In genomic region chr11:61586792-61587430, GRCh38 we compare ENCODE assay signal across 11 cellular contexts. TPM values are rescaled to one million over a fixed set of nuclear protein-coding genes. Genes with fewer than 3 reads are reported as not detected.
DNase-seq lines count a peak whose midpoint lies in the region; TF ChIP-seq lines count a peak whose summit lies in the region.
"Had no signal": no experiment of that assay in that cellular context is flagged by ENCODE, and none has a peak within 500 bp of the region (broad histone marks: within the 10 kb centered on the region; RNA-seq: fewer than 3 reads in every experiment).

No MANE protein-coding gene starts in this region.

- H3K36me3 ChIP-seq in CD4-positive, alpha-beta memory T cell (ENCODE audit: insufficient read depth, low read length): no peaks in the 10 kb centered on the region
- H3K36me3 ChIP-seq in HUES64 (ENCODE audit: insufficient read depth, low read length): no peaks in the 10 kb centered on the region
- no peaks in the 10 kb centered on the region for H3K36me3 ChIP-seq in endocrine pancreas (ENCODE audit: control insufficient read depth, insufficient read depth, low read length)
- no peaks in the 10 kb centered on the region for H3K36me3 ChIP-seq in sigmoid colon
- H3K36me3 ChIP-seq in transverse colon: no peaks in the 10 kb centered on the region

- H3K36me3 Mint-ChIP-seq in CD4-positive, alpha-beta memory T cell: no peaks in the 10 kb centered on the region
- H3K36me3 Mint-ChIP-seq: activated CD8-positive, alpha-beta memory T cell treated with anti-CD3 and anti-CD28 coated beads, Interleukin-2, amount 10 ng/mL, durations not matched to agents 7 days and 5 days had no signal

- no peak overlapping the region for H3K4me3 ChIP-seq in CD4-positive, alpha-beta memory T cell (ENCODE audit: low read length in 2 of 2)
- H3K4me3 ChIP-seq in HUES64 (ENCODE audit: low read length) (peak overlapping the region; percentile 57), endocrine pancreas (ENCODE audit: control insufficient read depth, insufficient read depth, low read length) (no peak overlapping the region), sigmoid colon (peak overlapping the region in 3 of 4 donors; percentile 47 to 50 (median 48)), transverse colon (no peak overlapping the region)

- TF ChIP-seq CTCF in sigmoid colon (IDR thresholded peaks at IDR 0.05): no peak
- no peak for TF ChIP-seq CTCF in transverse colon (IDR thresholded peaks at IDR 0.05)

- H3K27me3 ChIP-seq in CD4-positive, alpha-beta memory T cell (ENCODE audit: insufficient read depth, low read length): peaks cover 7% of the 10 kb centered on the region
- peaks cover 42% of the 10 kb centered on the region for H3K27me3 ChIP-seq in HUES64 (ENCODE audit: insufficient read depth, low read length)
- H3K27me3 ChIP-seq in endocrine pancreas (ENCODE audit: control insufficient read depth, insufficient read depth, low read length): no peaks in the 10 kb centered on the region
- peaks cover 0 to 13% (median 0%) of the 10 kb centered on the region in 3 donors for H3K27me3 ChIP-seq in sigmoid colon
- H3K27me3 ChIP-seq in transverse colon: peaks cover 40% of the 10 kb centered on the region

- in situ Hi-C loops in transverse colon (cut with MboI; ENCODE audit: low pct_ligation_motif_present in 1 of 4, low pct_unique_long_range_greater_than_20kb in 1 of 4, low sequenced_read_pairs in 3 of 4): no loop called here

- intact Hi-C loops in CD4-positive, alpha-beta memory T cell (cut with micrococcal nuclease): no loop called here
- intact Hi-C loops in sigmoid colon (cut with DNase I): no loop called here
- intact Hi-C loops in transverse colon (cut with DNase I; ENCODE audit: low total_unique reads): loop anchor here (5.0 kb wide), 1 partner anchor 140 kb away; no protein-coding TSS in a partner anchor

- no peaks in the 10 kb centered on the region for H3K9me3 ChIP-seq in CD4-positive, alpha-beta memory T cell (ENCODE audit: control insufficient read depth in 1 of 2, low read length in 2 of 2)
- H3K9me3 ChIP-seq in HUES64 (ENCODE audit: insufficient read depth, low read depth, low read length) (no peaks in the 10 kb centered on the region), endocrine pancreas (ENCODE audit: control insufficient read depth, low read length) (no peaks in the 10 kb centered on the region), sigmoid colon (no peaks in the 10 kb centered on the region), transverse colon (no peaks in the 10 kb centered on the region)

- H3K9ac ChIP-seq in HUES64 (ENCODE audit: low read depth, low read length) (peak overlapping the region; percentile 7; the same call in 1 of the 2 replicates), endocrine pancreas (ENCODE audit: control insufficient read depth, insufficient read depth, low read length) (peak overlapping the region; percentile 2)

- peak overlapping the region in 6 of 8 donors; percentile 9 to 67 (median 33) for H3K4me3 Mint-ChIP-seq in CD4-positive, alpha-beta memory T cell
- H3K4me3 Mint-ChIP-seq: activated CD8-positive, alpha-beta memory T cell treated with anti-CD3 and anti-CD28 coated beads, Interleukin-2, amount 10 ng/mL, durations not matched to agents 7 days and 5 days had no signal

- H3K27me3 Mint-ChIP-seq in CD4-positive, alpha-beta memory T cell: peaks cover 31 to 33% of the 10 kb centered on the region in 2 donors

- peaks cover 14% of the 10 kb centered on the region for H3K4me1 ChIP-seq in CD4-positive, alpha-beta memory T cell (ENCODE audit: insufficient read depth, low read length)
- H3K4me1 ChIP-seq in HUES64 (ENCODE audit: insufficient read depth, low read length): peaks cover 11% of the 10 kb centered on the region
- H3K4me1 ChIP-seq in endocrine pancreas (ENCODE audit: control insufficient read depth, insufficient read depth, low read length): no peaks in the 10 kb centered on the region
- H3K4me1 ChIP-seq in sigmoid colon: peaks cover 0 to 21% (median 20%) of the 10 kb centered on the region in 4 donors
- peaks cover 4 to 22% (median 15%) of the 10 kb centered on the region in 4 donors for H3K4me1 ChIP-seq in transverse colon

- no peak overlapping the region for H3K27ac ChIP-seq in CD4-positive, alpha-beta memory T cell (ENCODE audit: low read depth, low read length)
- H3K27ac ChIP-seq in HUES64 (ENCODE audit: low read depth, low read length) (peak overlapping the region; percentile 65; the same call in 1 of the 2 replicates), sigmoid colon (peak overlapping the region in 3 of 4 donors; percentile 39 to 62 (median 42)), transverse colon (peak overlapping the region in 2 of 4 donors; percentile 34 to 56)

- peaks cover 0 to 4% (median 0%) of the 10 kb centered on the region in 8 donors for H3K9me3 Mint-ChIP-seq in CD4-positive, alpha-beta memory T cell

- peaks cover 9 to 25% (median 17%) of the 10 kb centered on the region in 4 donors for H3K4me1 Mint-ChIP-seq in CD4-positive, alpha-beta memory T cell

- POLR2A ChIA-PET in CD4-positive, alpha-beta memory T cell (lab: Charles Lee; ENCODE audit: partially characterized antibody): no interaction called here

- 27% methylated on average over 13 of the region's 13 CpGs for WGBS in HUES64
- WGBS in sigmoid colon, 2 donors: 58 to 62% methylated on average over 13 of the region's 13 CpGs
- WGBS in transverse colon (ENCODE audit: low coverage in 1 of 2), 2 donors: 58% methylated on average over 12 of the region's 13 CpGs; no CpG with 5 or more reads in 1 of the 2 donors

- no peak for TF ChIP-seq POLR2A in sigmoid colon (IDR thresholded peaks at IDR 0.05)
- TF ChIP-seq POLR2A in transverse colon (IDR thresholded peaks at IDR 0.05): no peak

- CTCF ChIA-PET in CD4-positive, alpha-beta memory T cell (lab: Charles Lee; ENCODE audit: partially characterized antibody): no interaction called here

- peak overlapping the region in 1 of 7 donors; percentile 43 for H3K27ac Mint-ChIP-seq in CD4-positive, alpha-beta memory T cell
- H3K27ac Mint-ChIP-seq: activated CD8-positive, alpha-beta memory T cell treated with anti-CD3 and anti-CD28 coated beads, Interleukin-2, amount 10 ng/mL, durations not matched to agents 7 days and 5 days had no signal

- TF ChIP-seq EP300 in sigmoid colon (IDR thresholded peaks at IDR 0.05) (no peak), transverse colon (IDR thresholded peaks at IDR 0.05; ENCODE audit: low read depth) (no peak)

- DNase-seq in CD4-positive, alpha-beta memory T cell: no peak
- no peak for DNase-seq in sigmoid colon
- no peak for DNase-seq in activated CD8-positive, alpha-beta memory T cell treated with anti-CD3 and anti-CD28 coated beads, Interleukin-2, amount 50 U/mL, for 48 hours
- DNase-seq in transverse colon: no peak
- no peak for DNase-seq in NCI-H774 (lab: John Stamatoyannopoulos, UW)
- no peak for DNase-seq in NCI-H345 treated with DMSO at 0.1 percent for 48 hours (lab: John Stamatoyannopoulos, UW; ENCODE audit: unreplicated experiment)
- DNase-seq: activated CD8-positive, alpha-beta memory T cell treated with anti-CD3 and anti-CD28 coated beads, Interleukin-2, amount 10 ng/mL, durations not matched to agents 7 days and 5 days; DND-41; stimulated activated CD4-positive, alpha-beta T cell treated with anti-CD3 and anti-CD28 coated beads, Interleukin-1b, Interleukin-23, amount 100 ng/mL, for 48 hours had no signal

RNA-seq across cellular contexts. Expression of gene SYT7, which starts 6.0 kb away (rescaled TPM):
- total RNA-seq in CD4-positive, alpha-beta memory T cell: not detected
- not detected for polyA plus RNA-seq in CD4-positive, alpha-beta memory T cell
- polyA plus RNA-seq in HUES64 (2013, experiment 1 of 2): 3.3 TPM
- polyA plus RNA-seq in HUES64 (2013, experiment 2 of 2): 4.9 TPM
- total RNA-seq in sigmoid colon (1 to 10 TPM in 3 of 4 donors, under 1 TPM in 1; 0.66 to 3.6 (median 1.6) TPM), transverse colon (10 to 100 TPM in 3 of 4 donors, 1 to 10 TPM in 1; 6.8 to 26.2 (median 12.8) TPM)
- polyA plus RNA-seq in sigmoid colon: 1 to 10 TPM; 4.2 to 8.4 (median 6.6) TPM
- total RNA-seq: activated CD8-positive, alpha-beta memory T cell treated with anti-CD3 and anti-CD28 coated beads, Interleukin-2, amount 10 ng/mL, durations not matched to agents 7 days and 5 days had no signal

Comparison
In these comparisons a context has a peak if more than half of its experiments do, and no peak if none do; other contexts are left out.
1. H3K4me3 ChIP-seq: peak in HUES64 (single experiment) and sigmoid colon (3 of 4); none in CD4-positive, alpha-beta memory T cell (0 of 2), endocrine pancreas (single experiment) and transverse colon (0 of 4).